Comparison of ENCODE assay signal across 18 cellular contexts in genomic region chr20:47758517-47759450, GRCh38.
"Had no signal": no experiment of that assay in that cellular context is flagged by ENCODE, and none has a peak within 500 bp of the region (broad histone marks: within the 10 kb centered on the region; RNA-seq: fewer than 3 reads in every experiment).

No MANE protein-coding gene starts in this region.

- H3K27ac Mint-ChIP-seq: activated B cell treated with CpG ODN at 0.5 μM for 24 hours; activated T-helper 1 cell treated with anti-CD3 and anti-CD28 coated beads, Interleukin-12 subunit alpha, Interleukin-12 subunit beta, Interleukin-2, Interleukin-4 antibody, amounts not matched to agents 30 ng/mL and 10 ng/mL and 1 ng/mL, durations not matched to agents 14 hours and 24 hours and 36 hours; natural killer cell treated with Interleukin-12 subunit alpha and Interleukin-12 subunit beta and Interleukin-15 and Interleukin-18, amount 100 ng/mL, for 72 hours had no signal

- H3K36me3 Mint-ChIP-seq: natural killer cell treated with Interleukin-12 subunit alpha and Interleukin-12 subunit beta and Interleukin-15 and Interleukin-18, amount 100 ng/mL, for 72 hours had no signal

- H3K4me3 ChIP-seq: right atrium auricular region, skin epidermis, upper lobe of left lung had no signal

- H3K4me1 Mint-ChIP-seq: activated B cell treated with CpG ODN at 0.5 μM for 24 hours had no signal

- H3K9me3 Mint-ChIP-seq: activated B cell treated with CpG ODN at 0.5 μM for 24 hours; activated T-helper 1 cell treated with anti-CD3 and anti-CD28 coated beads, Interleukin-12 subunit alpha, Interleukin-12 subunit beta, Interleukin-2, Interleukin-4 antibody, amounts not matched to agents 30 ng/mL and 10 ng/mL and 1 ng/mL, durations not matched to agents 14 hours and 24 hours and 36 hours; natural killer cell treated with Interleukin-12 subunit alpha and Interleukin-12 subunit beta and Interleukin-15 and Interleukin-18, amount 100 ng/mL, for 72 hours had no signal

- H3K4me3 Mint-ChIP-seq: activated B cell treated with CpG ODN at 0.5 μM for 24 hours; activated T-helper 1 cell treated with anti-CD3 and anti-CD28 coated beads, Interleukin-12 subunit alpha, Interleukin-12 subunit beta, Interleukin-2, Interleukin-4 antibody, amounts not matched to agents 30 ng/mL and 10 ng/mL and 1 ng/mL, durations not matched to agents 14 hours and 24 hours and 36 hours; natural killer cell treated with Interleukin-12 subunit alpha and Interleukin-12 subunit beta and Interleukin-15 and Interleukin-18, amount 100 ng/mL, for 72 hours had no signal

- DNase-seq: activated B cell treated with CpG ODN at 0.5 μM for 24 hours; activated CD4-positive, alpha-beta T cell treated with anti-CD3 and anti-CD28 coated beads for 48 hours; aorta; cerebellar nuclear complex; effector memory CD4-positive, alpha-beta T cell; foreskin fibroblast; glutamatergic neuron; kidney glomerular epithelial cell; mesendoderm; nucleus accumbens; stimulated activated CD4-positive, alpha-beta T cell treated with anti-CD3 and anti-CD28 coated beads, Interleukin-15, amount 100 ng/mL, for 24 hours; stimulated activated CD4-positive, alpha-beta T cell treated with anti-CD3 and anti-CD28 coated beads, Interleukin-4, amount 100 ng/mL, for 24 hours; stimulated activated naive CD4-positive, alpha-beta T cell treated with Interleukin-2 at 50 U/mL for 16 hours had no signal
